In the genomic region with DNA sequence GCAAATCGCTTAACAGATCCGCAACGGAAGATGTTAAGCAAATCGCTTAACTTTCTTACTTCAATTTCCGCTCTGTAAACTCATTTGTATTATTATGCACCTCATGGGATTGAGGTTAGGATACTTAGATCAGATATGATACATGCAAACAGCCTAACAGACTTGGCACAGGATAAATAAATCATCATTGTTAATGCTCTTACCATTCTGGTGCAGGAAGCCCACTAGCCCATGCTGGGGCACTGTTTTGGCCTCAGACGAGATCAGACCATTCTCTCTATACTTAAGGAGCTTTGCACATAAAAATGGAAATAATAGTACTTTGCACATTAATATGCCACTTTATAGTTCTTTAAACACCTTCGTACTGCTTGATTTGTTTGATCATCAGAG, we compare ENCODE assay signal across 6 cellular contexts.
DNase-seq lines count a peak whose midpoint lies in the region; ATAC-seq lines count a peak whose summit lies in the region.

No MANE protein-coding gene starts in this region.

- peaks cover 12% of the 10 kb centered on the region in 2 donors for H3K4me1 ChIP-seq in mucosa of rectum (ENCODE audit: control insufficient read depth in 2 of 2, insufficient read depth in 2 of 2, low read length in 2 of 2)

- H3K27me3 ChIP-seq in mucosa of rectum (ENCODE audit: control insufficient read depth in 2 of 2, insufficient read depth in 2 of 2, low read length in 2 of 2): no peaks in the 10 kb centered on the region

- peak; percentile 19 for ATAC-seq in HG03354 (IDR thresholded peaks at IDR 0.05; ENCODE audit: poor library complexity, severe bottlenecking, unreplicated experiment)
- ATAC-seq in HG03565 (IDR thresholded peaks at IDR 0.05; ENCODE audit: unreplicated experiment): no peak

- H3K27ac ChIP-seq in mucosa of rectum (ENCODE audit: low read depth in 2 of 2, low read length in 2 of 2): peak overlapping the region; percentile 45 to 49

- peak overlapping the region; percentile 86 to 99 for H3K4me3 ChIP-seq in mucosa of rectum (ENCODE audit: low read length in 2 of 2)

- no peaks in the 10 kb centered on the region for H3K9me3 ChIP-seq in mucosa of rectum (ENCODE audit: control insufficient read depth in 2 of 2, low read length in 2 of 2)

- H3K9ac ChIP-seq in mucosa of rectum (ENCODE audit: low read depth in 1 of 2, low read length in 2 of 2): peak overlapping the region; percentile 48 to 96

- peak; percentile 25 to 27 for DNase-seq in activated T-cell treated with anti-CD3 and anti-CD28 coated beads, Interleukin-2, amount 50 U/mL, for 48 hours
- DNase-seq in NCI-H2227 treated with DMSO at 0.1 percent for 48 hours (lab: John Stamatoyannopoulos, UW): no peak
- no peak for DNase-seq in EL

- peaks cover 16 to 18% of the 10 kb centered on the region in 2 donors for H3K36me3 ChIP-seq in mucosa of rectum (ENCODE audit: control insufficient read depth in 2 of 2, insufficient read depth in 2 of 2, low read length in 2 of 2)

Comparison
In these comparisons a context has a peak if more than half of its experiments do, and no peak if none do; other contexts are left out.
1. DNase-seq: peak in activated T-cell treated with anti-CD3 and anti-CD28 coated beads, Interleukin-2, amount 50 U/mL, for 48 hours (2 of 2); none in NCI-H2227 treated with DMSO at 0.1 percent for 48 hours (single experiment) and EL (single experiment).